In genomic region chr6:35139924-35140524, GRCh38 we compare ENCODE assay signal across 8 cellular contexts. TPM values are rescaled to one million over a fixed set of nuclear protein-coding genes. Genes with fewer than 3 reads are reported as not detected.
A peak's percentile ranks its signal among the peaks of the same experiment; 100 is the strongest.
DNase-seq lines count a peak whose midpoint lies in the region; ATAC-seq and TF ChIP-seq lines count a peak whose summit lies in the region.

No MANE protein-coding gene starts in this region.

- no peak overlapping the region for H3K27ac ChIP-seq in HEK293 (ENCODE audit: extremely low read depth, low read depth, low read length)

- peaks cover 13% of the 10 kb centered on the region for H3K4me1 Mint-ChIP-seq in activated CD8-positive, alpha-beta T cell treated with anti-CD3 and anti-CD28 coated beads for 36 hours (ENCODE audit: low read depth)
- H3K4me1 Mint-ChIP-seq in naive thymus-derived CD8-positive, alpha-beta T cell: peaks cover 8 to 13% (median 11%) of the 10 kb centered on the region in 4 donors
- peaks cover 17% of the 10 kb centered on the region for H3K4me1 Mint-ChIP-seq in type B pancreatic cell (ENCODE audit: unreplicated experiment)

- H3K36me3 Mint-ChIP-seq in activated CD8-positive, alpha-beta T cell treated with anti-CD3 and anti-CD28 coated beads for 36 hours (ENCODE audit: low read depth): no peaks in the 10 kb centered on the region
- no peaks in the 10 kb centered on the region for H3K36me3 Mint-ChIP-seq in naive thymus-derived CD8-positive, alpha-beta T cell
- H3K36me3 Mint-ChIP-seq in type B pancreatic cell: no peaks in the 10 kb centered on the region

- H3K36me3 ChIP-seq in HEK293 (ENCODE audit: control insufficient read depth in 2 of 2, insufficient read depth in 1 of 2, low read length in 2 of 2): no peaks in the 10 kb centered on the region

- peak; percentile 73 for ATAC-seq in activated CD8-positive, alpha-beta T cell treated with anti-CD3 and anti-CD28 coated beads for 36 hours
- peak; percentile 50 to 58 for ATAC-seq in naive thymus-derived CD8-positive, alpha-beta T cell
- no peak for ATAC-seq in HG02610 (IDR thresholded peaks at IDR 0.05; ENCODE audit: unreplicated experiment)

- no peaks in the 10 kb centered on the region for H3K9me3 Mint-ChIP-seq in activated CD8-positive, alpha-beta T cell treated with anti-CD3 and anti-CD28 coated beads for 36 hours
- H3K9me3 Mint-ChIP-seq in naive thymus-derived CD8-positive, alpha-beta T cell: no peaks in the 10 kb centered on the region
- H3K9me3 Mint-ChIP-seq in type B pancreatic cell: no peaks in the 10 kb centered on the region

- peaks cover 13% of the 10 kb centered on the region for H3K27me3 Mint-ChIP-seq in activated CD8-positive, alpha-beta T cell treated with anti-CD3 and anti-CD28 coated beads for 36 hours
- peaks cover 9 to 16% (median 10%) of the 10 kb centered on the region in 5 donors for H3K27me3 Mint-ChIP-seq in naive thymus-derived CD8-positive, alpha-beta T cell
- peaks cover 3% of the 10 kb centered on the region for H3K27me3 Mint-ChIP-seq in type B pancreatic cell

- H3K4me3 ChIP-seq in HEK293 (ENCODE audit: low read depth, low read length) (no peak overlapping the region), epithelial cell of proximal tubule (ENCODE audit: low read depth, low read length) (no peak overlapping the region)

- peak; percentile 66 for DNase-seq in CD1c-positive myeloid dendritic cell (ENCODE audit: extremely low spot score)
- DNase-seq in NCI-H82 (lab: John Stamatoyannopoulos, UW): peak; percentile 81
- peak; percentile 68 for DNase-seq in activated CD8-positive, alpha-beta T cell treated with anti-CD3 and anti-CD28 coated beads for 36 hours
- no peak for DNase-seq in epithelial cell of proximal tubule (ENCODE audit: low read depth)
- peak in 9 of 10 donors; percentile 22 to 57 (median 41) for DNase-seq in naive thymus-derived CD8-positive, alpha-beta T cell
- no peak for DNase-seq in type B pancreatic cell (ENCODE audit: extremely low spot score, unreplicated experiment)

- H3K4me3 Mint-ChIP-seq in activated CD8-positive, alpha-beta T cell treated with anti-CD3 and anti-CD28 coated beads for 36 hours: peak overlapping the region; percentile 12
- peak overlapping the region in 8 of 10 donors; percentile 53 to 77 (median 60) for H3K4me3 Mint-ChIP-seq in naive thymus-derived CD8-positive, alpha-beta T cell
- no peak overlapping the region for H3K4me3 Mint-ChIP-seq in type B pancreatic cell

- H3K27ac Mint-ChIP-seq in activated CD8-positive, alpha-beta T cell treated with anti-CD3 and anti-CD28 coated beads for 36 hours: no peak overlapping the region
- H3K27ac Mint-ChIP-seq in naive thymus-derived CD8-positive, alpha-beta T cell: peak overlapping the region in 3 of 10 donors; percentile 18 to 63 (median 19)
- H3K27ac Mint-ChIP-seq in type B pancreatic cell: peak overlapping the region; percentile 67

- H3K4me1 ChIP-seq in HEK293 (ENCODE audit: control insufficient read depth, insufficient read depth, low read length): peaks cover 2% of the 10 kb centered on the region; the same call in 1 of the 2 replicates

- POLR2A ChIA-PET in HEK293 (lab: Yijun Ruan, JAX): interaction anchor here (0.8 to 1.3 kb wide), 3 partner anchors 65 to 252 kb away, joined by 3 to 6 read pairs (median 4); partner anchors contain the start of gene TAF11
- POLR2A ChIA-PET in activated CD8-positive, alpha-beta T cell treated with anti-CD3 and anti-CD28 coated beads for 36 hours (lab: Charles Lee): no interaction called here
- POLR2A ChIA-PET in naive thymus-derived CD8-positive, alpha-beta T cell (lab: Charles Lee): interaction anchor here (0.6 kb wide), 1 partner anchor 698 kb away, joined by 4 read pairs; no protein-coding TSS in a partner anchor

- H3K9me3 ChIP-seq in HEK293 (ENCODE audit: control insufficient read depth, insufficient read depth, low read depth, low read length): no peaks in the 10 kb centered on the region

- intact Hi-C loops in activated CD8-positive, alpha-beta T cell treated with anti-CD3 and anti-CD28 coated beads for 36 hours (cut with micrococcal nuclease): loop anchor here (5.0 kb wide), 2 partner anchors 102 to 153 kb away; no protein-coding TSS in a partner anchor

- TF ChIP-seq CTCF in HEK293 (tag by site-specific recombination; IDR thresholded peaks at IDR 0.05) (peak; percentile 70), epithelial cell of proximal tubule (conservative IDR thresholded peaks at IDR 0.05; ENCODE audit: low read depth, low read length) (peak; percentile 84), type B pancreatic cell (conservative IDR thresholded peaks at IDR 0.05) (peak; percentile 98)
- TF ChIP-seq CTCF in activated CD8-positive, alpha-beta T cell treated with anti-CD3 and anti-CD28 coated beads for 36 hours (IDR thresholded peaks at IDR 0.05): peak; percentile 91

- CTCF ChIA-PET in HEK293 (lab: Yijun Ruan, JAX): interaction anchor here (0.6 to 5.4 kb wide), 82 partner anchors 8 to 1372 kb away, joined by 3 to 165 read pairs (median 4); partner anchors contain the start of gene SNRPC
- CTCF ChIA-PET in activated CD8-positive, alpha-beta T cell treated with anti-CD3 and anti-CD28 coated beads for 36 hours (lab: Charles Lee): interaction anchor here (0.5 to 3.9 kb wide), 75 partner anchors 8 to 984 kb away, joined by 3 to 70 read pairs (median 4); partner anchors contain the start of genes BLTP3A and TAF11

TF ChIP-seq in HEK293, 187 proteins besides CTCF, POLR2A, EP300 and RAD21 (continues in another document):
- TF ChIP-seq ZNF843 (tag by site-specific recombination; IDR thresholded peaks at IDR 0.05): no peak
- TF ChIP-seq ZNF645 (tag by site-specific recombination; IDR thresholded peaks at IDR 0.05): no peak
- TF ChIP-seq ZNF311 (tag by site-specific recombination; IDR thresholded peaks at IDR 0.05; ENCODE audit: borderline replicate concordance): no peak
- no peak for TF ChIP-seq ZBTB6 (tag by site-specific recombination; IDR thresholded peaks at IDR 0.05)
- no peak for TF ChIP-seq PRDM10 (tag by site-specific recombination; IDR thresholded peaks at IDR 0.05)
- no peak for TF ChIP-seq ZNF626 (tag by site-specific recombination; IDR thresholded peaks at IDR 0.05)
- no peak for TF ChIP-seq AEBP2 (tag by site-specific recombination; IDR thresholded peaks at IDR 0.05; ENCODE audit: borderline replicate concordance)

RNA-seq across cellular contexts. Expression of gene TCP11, which starts 1.1 kb away (rescaled TPM):
- total RNA-seq in activated CD8-positive, alpha-beta T cell treated with anti-CD3 and anti-CD28 coated beads for 36 hours: not detected
- total RNA-seq in epithelial cell of proximal tubule (0.29 TPM in 1 of 2 replicates, not detected in the other), type B pancreatic cell (ENCODE audit: low replicate concordance) (not detected in 2 replicates)
- not detected for total RNA-seq in naive thymus-derived CD8-positive, alpha-beta T cell
- not detected for polyA plus RNA-seq in naive thymus-derived CD8-positive, alpha-beta T cell

Comparison
In these comparisons a context has a peak if more than half of its experiments do, and no peak if none do; other contexts are left out.
1. DNase-seq: peak in CD1c-positive myeloid dendritic cell (single experiment), NCI-H82 (single experiment), activated CD8-positive, alpha-beta T cell treated with anti-CD3 and anti-CD28 coated beads for 36 hours (single experiment) and naive thymus-derived CD8-positive, alpha-beta T cell (9 of 10); none in epithelial cell of proximal tubule (single experiment) and type B pancreatic cell (single experiment).
2. Peak in every context shown above with its lines, with median percentiles within 50 percentile points of each other: CTCF ChIP-seq.